Comparison of ENCODE assay signal across 8 cellular contexts in the genomic region with DNA sequence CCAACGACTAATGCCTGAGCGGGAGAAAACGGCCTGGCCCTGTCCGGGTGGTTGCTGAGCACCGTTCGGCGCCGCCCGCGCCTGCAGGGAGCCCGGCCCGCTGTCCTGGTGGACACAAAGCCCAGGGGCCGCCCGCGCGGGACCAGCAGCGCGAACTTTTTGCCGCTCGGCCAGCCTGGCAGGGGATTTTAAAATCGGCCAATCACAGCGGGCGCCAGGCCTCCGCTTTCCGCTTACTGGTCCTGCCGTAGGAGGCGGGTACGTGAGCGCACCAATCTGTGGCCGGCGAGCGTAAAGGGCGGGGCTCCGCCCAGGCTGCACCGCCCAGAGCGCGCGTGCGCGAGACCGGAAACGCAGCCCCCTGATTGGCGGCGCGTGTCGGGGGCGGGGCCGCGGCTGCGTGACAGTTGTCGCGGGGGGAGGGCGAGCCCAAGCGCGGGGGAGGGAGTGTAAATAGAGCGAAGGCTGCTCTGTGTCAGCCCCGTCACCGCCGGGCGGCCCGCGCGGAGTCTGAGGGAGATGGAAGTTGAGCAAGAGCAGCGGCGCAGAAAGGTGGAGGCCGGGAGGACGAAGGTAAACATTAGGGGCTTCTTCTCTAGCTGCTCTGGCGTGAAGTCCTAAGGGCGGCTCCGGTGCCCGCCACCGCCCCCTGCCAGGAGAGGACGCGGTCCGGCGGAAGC. TPM values are rescaled to one million over a fixed set of nuclear protein-coding genes. Genes with fewer than 3 reads are reported as not detected.
DNase-seq lines count a peak whose midpoint lies in the region; ATAC-seq and TF ChIP-seq lines count a peak whose summit lies in the region.

A gene (minus strand): TSS at position 161 of the 680 bp plus-strand sequence. CDS start 1,132 bp downstream, outside the sequence.
A gene with protein sequence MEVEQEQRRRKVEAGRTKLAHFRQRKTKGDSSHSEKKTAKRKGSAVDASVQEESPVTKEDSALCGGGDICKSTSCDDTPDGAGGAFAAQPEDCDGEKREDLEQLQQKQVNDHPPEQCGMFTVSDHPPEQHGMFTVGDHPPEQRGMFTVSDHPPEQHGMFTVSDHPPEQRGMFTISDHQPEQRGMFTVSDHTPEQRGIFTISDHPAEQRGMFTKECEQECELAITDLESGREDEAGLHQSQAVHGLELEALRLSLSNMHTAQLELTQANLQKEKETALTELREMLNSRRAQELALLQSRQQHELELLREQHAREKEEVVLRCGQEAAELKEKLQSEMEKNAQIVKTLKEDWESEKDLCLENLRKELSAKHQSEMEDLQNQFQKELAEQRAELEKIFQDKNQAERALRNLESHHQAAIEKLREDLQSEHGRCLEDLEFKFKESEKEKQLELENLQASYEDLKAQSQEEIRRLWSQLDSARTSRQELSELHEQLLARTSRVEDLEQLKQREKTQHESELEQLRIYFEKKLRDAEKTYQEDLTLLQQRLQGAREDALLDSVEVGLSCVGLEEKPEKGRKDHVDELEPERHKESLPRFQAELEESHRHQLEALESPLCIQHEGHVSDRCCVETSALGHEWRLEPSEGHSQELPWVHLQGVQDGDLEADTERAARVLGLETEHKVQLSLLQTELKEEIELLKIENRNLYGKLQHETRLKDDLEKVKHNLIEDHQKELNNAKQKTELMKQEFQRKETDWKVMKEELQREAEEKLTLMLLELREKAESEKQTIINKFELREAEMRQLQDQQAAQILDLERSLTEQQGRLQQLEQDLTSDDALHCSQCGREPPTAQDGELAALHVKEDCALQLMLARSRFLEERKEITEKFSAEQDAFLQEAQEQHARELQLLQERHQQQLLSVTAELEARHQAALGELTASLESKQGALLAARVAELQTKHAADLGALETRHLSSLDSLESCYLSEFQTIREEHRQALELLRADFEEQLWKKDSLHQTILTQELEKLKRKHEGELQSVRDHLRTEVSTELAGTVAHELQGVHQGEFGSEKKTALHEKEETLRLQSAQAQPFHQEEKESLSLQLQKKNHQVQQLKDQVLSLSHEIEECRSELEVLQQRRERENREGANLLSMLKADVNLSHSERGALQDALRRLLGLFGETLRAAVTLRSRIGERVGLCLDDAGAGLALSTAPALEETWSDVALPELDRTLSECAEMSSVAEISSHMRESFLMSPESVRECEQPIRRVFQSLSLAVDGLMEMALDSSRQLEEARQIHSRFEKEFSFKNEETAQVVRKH (N-terminal part only) (plus strand): TSS at position 447 of the 680 bp plus-strand sequence. CDS start 73 bp downstream, at position 520.

- H3K36me3 Mint-ChIP-seq in T-helper 17 cell (ENCODE audit: low read depth), result peaks cover 2% of the 10 kb centered on the region

- peak; percentile 12 for TF ChIP-seq POLR2A in prostate gland (IDR thresholded peaks at IDR 0.05)

- H3K36me3 ChIP-seq in right atrium auricular region, result peaks cover 13% of the 10 kb centered on the region
- H3K36me3 ChIP-seq in prostate gland, result no peaks in the 10 kb centered on the region
- H3K36me3 ChIP-seq in urinary bladder (ENCODE audit: insufficient read depth), result no peaks in the 10 kb centered on the region

- no peaks in the 10 kb centered on the region for H3K27me3 Mint-ChIP-seq in T-helper 17 cell

- H3K27ac ChIP-seq in right atrium auricular region, result peak within 1 kb of the TSS; percentile 98
- peak within 1 kb of the TSS; percentile 96 to 99 for H3K27ac ChIP-seq in prostate gland
- H3K27ac ChIP-seq in urinary bladder (ENCODE audit: low read depth), result peak within 1 kb of the TSS; percentile 97

- ATAC-seq in GM18502 (IDR thresholded peaks at IDR 0.05; ENCODE audit: poor library complexity, unreplicated experiment), result peak; percentile 82
- peak; percentile 78 for ATAC-seq in HG02943 (IDR thresholded peaks at IDR 0.05; ENCODE audit: low read depth, unreplicated experiment)
- peak; percentile 84 for ATAC-seq in T-helper 17 cell

- H3K4me3 Mint-ChIP-seq in T-helper 17 cell, result peak within 1 kb of the TSS; percentile 98

- peaks cover 21% of the 10 kb centered on the region for H3K4me1 Mint-ChIP-seq in T-helper 17 cell

- intact Hi-C loops in prostate gland (cut with DNase I), result loop anchor here (5.0 to 10.0 kb wide), 3 partner anchors 37 to 349 kb away; a partner anchor contains a TSS

- H3K4me1 ChIP-seq in right atrium auricular region (peaks cover 0 to 29% of the 10 kb centered on the region in 2 donors), prostate gland (replicated peaks) (peaks cover 12% of the 10 kb centered on the region), urinary bladder (ENCODE audit: insufficient read depth) (no peaks in the 10 kb centered on the region)

- H3K27me3 ChIP-seq in right atrium auricular region, result no peaks in the 10 kb centered on the region
- no peaks in the 10 kb centered on the region for H3K27me3 ChIP-seq in prostate gland (replicated peaks; ENCODE audit: insufficient read depth)

- H3K4me3 ChIP-seq in right atrium auricular region (peak within 1 kb of the TSS; percentile 96 to 100), prostate gland (peak within 1 kb of the TSS; percentile 95 to 100), urinary bladder (ENCODE audit: low read depth, low read length) (peak within 1 kb of the TSS; percentile 79)

- no peaks in the 10 kb centered on the region for H3K9me3 ChIP-seq in T-helper 17 cell (ENCODE audit: control insufficient read depth, low read length, poor library complexity, severe bottlenecking)
- no peaks in the 10 kb centered on the region for H3K9me3 ChIP-seq in right atrium auricular region
- H3K9me3 ChIP-seq in prostate gland, result no peaks in the 10 kb centered on the region

- DNase-seq in NCI-H187 (lab: John Stamatoyannopoulos, UW), result peak; percentile 97 to 99
- DNase-seq in T-helper 17 cell, result peak; percentile 97 to 99 (median 98)
- peak; percentile 64 to 98 (median 94) for DNase-seq in amygdala (lab: John Stamatoyannopoulos, UW)
- peak; percentile 99 for DNase-seq in right atrium auricular region (ENCODE audit: low spot score)
- DNase-seq in prostate gland (ENCODE audit: low spot score), result peak; percentile 97

- peak within 1 kb of the TSS; percentile 89 for H3K27ac Mint-ChIP-seq in T-helper 17 cell

- WGBS in prostate gland, result under 1% methylated on average over 55 of the region's 76 CpGs
- under 1% methylated on average over 76 of the region's 76 CpGs for WGBS in urinary bladder

- TF ChIP-seq CTCF in right atrium auricular region (IDR thresholded peaks at IDR 0.05) (no peak), prostate gland (IDR thresholded peaks at IDR 0.05) (no peak)

RNA-seq across cellular contexts. Expression of the first gene that starts in this region (rescaled TPM):
- total RNA-seq in T-helper 17 cell, result 1 to 10 TPM; 3.2 to 5.9 TPM
- total RNA-seq in right atrium auricular region, result under 1 TPM; 0.31 to 0.74 TPM
- 1 to 10 TPM; 4.0 to 8.9 TPM for total RNA-seq in prostate gland
- 5.2 TPM for total RNA-seq in urinary bladder
- 1.5 TPM for polyA plus RNA-seq in urinary bladder

RNA-seq across cellular contexts. Expression of the second gene that starts in this region (rescaled TPM):
- 10 to 100 TPM; 53.5 to 59.5 TPM for total RNA-seq in T-helper 17 cell
- total RNA-seq in right atrium auricular region, result 10 to 100 TPM; 31.7 to 40.3 TPM
- 10 to 100 TPM; 33.8 to 70.9 TPM for total RNA-seq in prostate gland
- 22.4 TPM for total RNA-seq in urinary bladder
- 15.7 TPM for polyA plus RNA-seq in urinary bladder

Comparison
In these comparisons a context has a peak if more than half of its experiments do, and no peak if none do; other contexts are left out.
1. Peak in every context shown above with its lines: DNase-seq, ATAC-seq, H3K4me3 ChIP-seq and H3K27ac ChIP-seq.